In the genomic region with DNA sequence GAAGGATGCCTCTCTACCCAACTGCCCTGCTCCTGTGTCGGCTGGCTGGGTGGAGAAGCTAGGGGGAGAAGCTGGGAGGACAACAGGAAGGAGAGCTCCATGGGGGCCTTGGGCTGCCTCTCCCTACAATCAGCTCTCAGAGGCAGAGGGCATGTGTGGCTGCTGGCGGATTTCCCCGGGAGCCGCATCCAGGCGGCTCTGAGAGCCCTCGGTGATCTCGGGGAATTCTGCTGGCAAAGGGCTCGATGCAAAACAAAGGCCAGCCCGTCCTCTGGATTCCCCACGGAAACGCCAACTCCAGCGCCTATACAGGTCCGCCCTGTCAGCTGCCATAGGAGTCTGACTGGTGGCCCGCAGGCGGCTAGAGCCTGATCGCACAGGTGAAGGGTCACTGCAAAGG, we compare ENCODE assay signal across 1 cellular context.
TF ChIP-seq lines count a peak whose summit lies in the region.

No MANE protein-coding gene starts in this region.

TF ChIP-seq in HepG2, 621 proteins besides CTCF, POLR2A, EP300 and RAD21:
- TF ChIP-seq AGO2 (optimal IDR thresholded peaks at IDR 0.05; ENCODE audit: low read depth, low read length) (peak; percentile 44), IRF1 (CRISPR knock-in tag; IDR thresholded peaks at IDR 0.05; ENCODE audit: low read depth) (no peak)
